24 cellular contexts compared by ENCODE assay signal in genomic region chr5:38134750-38135330, GRCh38.
"Had no signal": no experiment of that assay in that cellular context is flagged by ENCODE, and none has a peak within 500 bp of the region (broad histone marks: within the 10 kb centered on the region; RNA-seq: fewer than 3 reads in every experiment).

No MANE protein-coding gene starts in this region.

- H3K4me3 Mint-ChIP-seq: activated B cell treated with CpG ODN at 0.5 μM for 24 hours; activated CD8-positive, alpha-beta memory T cell treated with anti-CD3 and anti-CD28 coated beads, Interleukin-2, amount 10 ng/mL, durations not matched to agents 7 days and 5 days; activated CD8-positive, alpha-beta T cell treated with anti-CD3 and anti-CD28 coated beads for 36 hours; activated naive CD4-positive, alpha-beta T cell treated with anti-CD3 and anti-CD28 coated beads for 36 hours; activated T-cell treated with anti-CD3 and anti-CD28 coated beads, Interleukin-2, amount 50 U/mL, for 72 hours; effector memory CD8-positive, alpha-beta T cell; naive thymus-derived CD8-positive, alpha-beta T cell; stimulated activated naive B cell treated with anti-CD40 and anti-IgM and Interleukin-4, amounts not matched to agents 10 μg/mL and 1 μg/mL and 100 μg/mL, for 72 hours; T-helper 2 cell treated with Interferon-gamma antibody and Interleukin-4, amounts not matched to agents 5 μg/mL and 100 μg/mL, for 36 hours had no signal

- H3K27me3 ChIP-seq: suprapubic skin had no signal

- H3K36me3 Mint-ChIP-seq: activated CD8-positive, alpha-beta memory T cell treated with anti-CD3 and anti-CD28 coated beads, Interleukin-2, amount 10 ng/mL, durations not matched to agents 7 days and 5 days; naive thymus-derived CD8-positive, alpha-beta T cell; stimulated activated naive B cell treated with anti-CD40 and anti-IgM and Interleukin-4, amounts not matched to agents 10 μg/mL and 1 μg/mL and 100 μg/mL, for 72 hours had no signal

- H3K36me3 ChIP-seq: left ventricle myocardium inferior, suprapubic skin, tibial artery had no signal

- DNase-seq: activated B cell treated with CpG ODN at 0.5 μM for 24 hours; activated CD4-positive, alpha-beta T cell treated with anti-CD3 and anti-CD28 coated beads, Interleukin-2, amount 50 U/mL, for 1 hour; activated CD8-positive, alpha-beta memory T cell treated with anti-CD3 and anti-CD28 coated beads, Interleukin-2, amount 10 ng/mL, durations not matched to agents 7 days and 5 days; activated CD8-positive, alpha-beta T cell treated with anti-CD3 and anti-CD28 coated beads for 36 hours; activated naive CD4-positive, alpha-beta T cell treated with anti-CD3 and anti-CD28 coated beads for 36 hours; activated T-cell treated with anti-CD3 and anti-CD28 coated beads, Interleukin-2, amount 50 U/mL, for 72 hours; amniotic stem cell; caudate nucleus; cortex of kidney; effector memory CD8-positive, alpha-beta T cell; erythroblast; head of caudate nucleus; hypothalamus; left ventricle myocardium inferior; mammary epithelial cell; midbrain; naive thymus-derived CD8-positive, alpha-beta T cell; stimulated activated CD4-positive, alpha-beta T cell treated with anti-CD3 and anti-CD28 coated beads, Interleukin-15, amount 100 ng/mL, for 24 hours; stimulated activated CD4-positive, alpha-beta T cell treated with anti-CD3 and anti-CD28 coated beads, Interleukin-2, amount 100 ng/mL, for 24 hours; stimulated activated naive B cell treated with anti-CD40 and anti-IgM and Interleukin-4, amounts not matched to agents 10 μg/mL and 1 μg/mL and 100 μg/mL, for 72 hours; T-helper 1 cell; tibial artery had no signal

- H3K4me1 ChIP-seq: left ventricle myocardium inferior, suprapubic skin, tibial artery had no signal

- H3K27ac Mint-ChIP-seq: activated B cell treated with CpG ODN at 0.5 μM for 24 hours; activated CD8-positive, alpha-beta memory T cell treated with anti-CD3 and anti-CD28 coated beads, Interleukin-2, amount 10 ng/mL, durations not matched to agents 7 days and 5 days; activated CD8-positive, alpha-beta T cell treated with anti-CD3 and anti-CD28 coated beads for 36 hours; activated naive CD4-positive, alpha-beta T cell treated with anti-CD3 and anti-CD28 coated beads for 36 hours; activated T-cell treated with anti-CD3 and anti-CD28 coated beads, Interleukin-2, amount 50 U/mL, for 72 hours; effector memory CD8-positive, alpha-beta T cell; naive thymus-derived CD8-positive, alpha-beta T cell; stimulated activated naive B cell treated with anti-CD40 and anti-IgM and Interleukin-4, amounts not matched to agents 10 μg/mL and 1 μg/mL and 100 μg/mL, for 72 hours; T-helper 2 cell treated with Interferon-gamma antibody and Interleukin-4, amounts not matched to agents 5 μg/mL and 100 μg/mL, for 36 hours had no signal

- H3K4me3 ChIP-seq: left ventricle myocardium inferior, suprapubic skin, tibial artery had no signal

- H3K9me3 ChIP-seq: left ventricle myocardium inferior, suprapubic skin, tibial artery had no signal

- ATAC-seq: activated CD8-positive, alpha-beta memory T cell treated with anti-CD3 and anti-CD28 coated beads, Interleukin-2, amount 10 ng/mL, durations not matched to agents 7 days and 5 days; activated CD8-positive, alpha-beta T cell treated with anti-CD3 and anti-CD28 coated beads for 36 hours; activated T-cell treated with anti-CD3 and anti-CD28 coated beads, Interleukin-2, amount 50 U/mL, for 72 hours; effector memory CD8-positive, alpha-beta T cell; naive thymus-derived CD8-positive, alpha-beta T cell; stimulated activated naive B cell treated with anti-CD40 and anti-IgM and Interleukin-4, amounts not matched to agents 10 μg/mL and 1 μg/mL and 100 μg/mL, for 72 hours had no signal

- H3K27me3 Mint-ChIP-seq: activated B cell treated with CpG ODN at 0.5 μM for 24 hours; activated CD8-positive, alpha-beta memory T cell treated with anti-CD3 and anti-CD28 coated beads, Interleukin-2, amount 10 ng/mL, durations not matched to agents 7 days and 5 days; stimulated activated naive B cell treated with anti-CD40 and anti-IgM and Interleukin-4, amounts not matched to agents 10 μg/mL and 1 μg/mL and 100 μg/mL, for 72 hours had no signal

- H3K27ac ChIP-seq: left ventricle myocardium inferior, suprapubic skin, tibial artery had no signal

- H3K4me1 Mint-ChIP-seq: activated B cell treated with CpG ODN at 0.5 μM for 24 hours; activated CD8-positive, alpha-beta memory T cell treated with anti-CD3 and anti-CD28 coated beads, Interleukin-2, amount 10 ng/mL, durations not matched to agents 7 days and 5 days; naive thymus-derived CD8-positive, alpha-beta T cell; stimulated activated naive B cell treated with anti-CD40 and anti-IgM and Interleukin-4, amounts not matched to agents 10 μg/mL and 1 μg/mL and 100 μg/mL, for 72 hours had no signal

- H3K9me3 Mint-ChIP-seq: activated B cell treated with CpG ODN at 0.5 μM for 24 hours; activated CD8-positive, alpha-beta T cell treated with anti-CD3 and anti-CD28 coated beads for 36 hours; activated naive CD4-positive, alpha-beta T cell treated with anti-CD3 and anti-CD28 coated beads for 36 hours; activated T-cell treated with anti-CD3 and anti-CD28 coated beads, Interleukin-2, amount 50 U/mL, for 72 hours; effector memory CD8-positive, alpha-beta T cell; naive thymus-derived CD8-positive, alpha-beta T cell; T-helper 2 cell treated with Interferon-gamma antibody and Interleukin-4, amounts not matched to agents 5 μg/mL and 100 μg/mL, for 36 hours had no signal
